1 cellular context compared by ENCODE assay signal in genomic region chr9:116027951-116028350, GRCh38.
TF ChIP-seq lines count a peak whose summit lies in the region.

No MANE protein-coding gene starts in this region.

TF ChIP-seq in IMR-90, 13 proteins besides CTCF, POLR2A, EP300 and RAD21:
- TF ChIP-seq NFE2L2 (IDR thresholded peaks at IDR 0.05; ENCODE audit: low read depth, low read length), result no peak
- no peak for TF ChIP-seq CHD1 (IDR thresholded peaks at IDR 0.05; ENCODE audit: low read depth, low read length)
- no peak for TF ChIP-seq RCOR1 (IDR thresholded peaks at IDR 0.05; ENCODE audit: insufficient replicate concordance, low read length)
- TF ChIP-seq, protein P1, sequence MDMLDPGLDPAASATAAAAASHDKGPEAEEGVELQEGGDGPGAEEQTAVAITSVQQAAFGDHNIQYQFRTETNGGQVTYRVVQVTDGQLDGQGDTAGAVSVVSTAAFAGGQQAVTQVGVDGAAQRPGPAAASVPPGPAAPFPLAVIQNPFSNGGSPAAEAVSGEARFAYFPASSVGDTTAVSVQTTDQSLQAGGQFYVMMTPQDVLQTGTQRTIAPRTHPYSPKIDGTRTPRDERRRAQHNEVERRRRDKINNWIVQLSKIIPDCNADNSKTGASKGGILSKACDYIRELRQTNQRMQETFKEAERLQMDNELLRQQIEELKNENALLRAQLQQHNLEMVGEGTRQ (IDR thresholded peaks at IDR 0.05; ENCODE audit: low read depth, low read length), result no peak
- no peak for TF ChIP-seq BHLHE40 (IDR thresholded peaks at IDR 0.05; ENCODE audit: low read depth, low read length)
- no peak for TF ChIP-seq MAZ (IDR thresholded peaks at IDR 0.05; ENCODE audit: borderline replicate concordance, low read depth, low read length)
- no peak for TF ChIP-seq RFX5 (IDR thresholded peaks at IDR 0.05; ENCODE audit: low read depth, low read length)
TF ChIP-seq in IMR-90: peak in this region for 0.
